In genomic region chr14:104602933-104603325, GRCh38 we compare ENCODE assay signal across 26 cellular contexts. TPM values are rescaled to one million over a fixed set of nuclear protein-coding genes. Genes with fewer than 3 reads are reported as not detected.
A peak's percentile ranks its signal among the peaks of the same experiment; 100 is the strongest.
DNase-seq lines count a peak whose midpoint lies in the region; ATAC-seq and TF ChIP-seq lines count a peak whose summit lies in the region.
"Had no signal": no experiment of that assay in that cellular context is flagged by ENCODE, and none has a peak within 500 bp of the region (broad histone marks: within the 10 kb centered on the region; RNA-seq: fewer than 3 reads in every experiment).

No MANE protein-coding gene starts in this region.

- no peak overlapping the region for H3K4me3 Mint-ChIP-seq in activated T-cell treated with anti-CD3 and anti-CD28 coated beads, Interleukin-2, amount 50 U/mL, for 4 hours
- H3K4me3 Mint-ChIP-seq in neural progenitor cell: no peak overlapping the region
- H3K4me3 Mint-ChIP-seq: CD4-positive, alpha-beta T cell had no signal

- in situ Hi-C loops in HAP-1 (cut with MboI; ENCODE audit: low sequenced_read_pairs): no loop called here

- no peaks in the 10 kb centered on the region for H3F3A ChIP-seq in neural progenitor cell (ENCODE audit: low read depth)

- H4K20me1 ChIP-seq in neural progenitor cell (ENCODE audit: low read depth): peaks cover 24% of the 10 kb centered on the region

- H3K27ac Mint-ChIP-seq in neural progenitor cell: no peak overlapping the region
- H3K27ac Mint-ChIP-seq: CD4-positive, alpha-beta T cell had no signal

- H3K27ac ChIP-seq in VCaP (peak overlapping the region; percentile 87; the same call in 1 of the 2 replicates), dorsolateral prefrontal cortex (peak overlapping the region in 1 of 59 donors; percentile 38), spleen (no peak overlapping the region), neural progenitor cell (no peak overlapping the region)
- H3K27ac ChIP-seq: GM23248, RWPE1 had no signal

- H3K4me3 ChIP-seq in dorsolateral prefrontal cortex (peak overlapping the region in 51 of 59 donors; percentile 5 to 77 (median 65)), spleen (no peak overlapping the region), neural progenitor cell (no peak overlapping the region), HAP-1 (no peak overlapping the region)
- H3K4me3 ChIP-seq: GM12878, GM23248 had no signal

- H2AFZ ChIP-seq in neural progenitor cell (replicated peaks): no peak overlapping the region
- H2AFZ ChIP-seq: GM23248 had no signal

- intact Hi-C loops in dorsolateral prefrontal cortex (cut with DNase I): no loop called here
- intact Hi-C loops in spleen (cut with DNase I; ENCODE audit: low total_unique reads): no loop called here

- H3K27me3 Mint-ChIP-seq in activated T-cell treated with anti-CD3 and anti-CD28 coated beads, Interleukin-2, amount 50 U/mL, for 4 hours (ENCODE audit: low read depth): peaks cover 59% of the 10 kb centered on the region
- peaks cover 39% of the 10 kb centered on the region for H3K27me3 Mint-ChIP-seq in neural progenitor cell (ENCODE audit: insufficient read depth, low read depth)

- H3K36me3 Mint-ChIP-seq in activated T-cell treated with anti-CD3 and anti-CD28 coated beads, Interleukin-2, amount 50 U/mL, for 4 hours (ENCODE audit: insufficient read depth): no peaks in the 10 kb centered on the region
- no peaks in the 10 kb centered on the region for H3K36me3 Mint-ChIP-seq in neural progenitor cell

- ATAC-seq in activated T-cell treated with anti-CD3 and anti-CD28 coated beads, Interleukin-2, amount 50 U/mL, for 4 hours: no peak
- ATAC-seq: GM12878 had no signal

- TF ChIP-seq CTCF in VCaP (conservative IDR thresholded peaks at IDR 0.05): no peak
- TF ChIP-seq CTCF in dorsolateral prefrontal cortex (IDR thresholded peaks at IDR 0.05 in 54 of 56, conservative IDR thresholded peaks at IDR 0.05 in 2 of 56; ENCODE audit: low read depth in 1 of 56, partially characterized antibody in 56 of 56): no peak
- no peak for TF ChIP-seq CTCF in spleen (IDR thresholded peaks at IDR 0.05 in 8 of 11, conservative IDR thresholded peaks at IDR 0.05 in 3 of 11)
- no peak for TF ChIP-seq CTCF in neural progenitor cell (IDR thresholded peaks at IDR 0.05)

- H3K9me3 ChIP-seq in spleen (no peaks in the 10 kb centered on the region), neural progenitor cell (ENCODE audit: low read depth) (no peaks in the 10 kb centered on the region), HAP-1 (no peaks in the 10 kb centered on the region)

- no peak overlapping the region for H3K9ac ChIP-seq in neural progenitor cell
- H3K9ac ChIP-seq: GM23248 had no signal

- TF ChIP-seq POLR2A in spleen (IDR thresholded peaks at IDR 0.05): no peak

- H3K4me1 Mint-ChIP-seq in activated T-cell treated with anti-CD3 and anti-CD28 coated beads, Interleukin-2, amount 50 U/mL, for 4 hours (ENCODE audit: low read depth): peaks cover 3% of the 10 kb centered on the region
- H3K4me1 Mint-ChIP-seq in neural progenitor cell: peaks cover 24% of the 10 kb centered on the region

- peak; percentile 1 for DNase-seq in activated T-cell treated with anti-CD3 and anti-CD28 coated beads, Interleukin-2, amount 50 U/mL, for 4 hours
- DNase-seq in activated T-cell treated with anti-CD3 and anti-CD28 coated beads, Interleukin-2, amount 50 U/mL, for 1 hour: no peak
- DNase-seq in dorsolateral prefrontal cortex: peak in 2 of 10 donors; percentile 25 to 29
- DNase-seq in spleen: peak; percentile 44
- no peak for DNase-seq in neural progenitor cell (ENCODE audit: low spot score)
- DNase-seq in kidney tubule cell (ENCODE audit: low spot score): no peak
- no peak for DNase-seq in HAP-1 (ENCODE audit: low spot score in 2 of 2)
- DNase-seq: DND-41; GM23248; HCEC 1CT; KBM-7; NCI-H1092 treated with DMSO at 0.1 percent for 48 hours; NCI-H146; NCI-H2029 treated with DMSO at 0.1 percent for 48 hours; NCI-H226; NCI-H524; NCI-H774; NK-92 treated with Interleukin-12 subunit alpha and Interleukin-12 subunit beta, amount 100 ng/mL, for 24 hours; SIG-M5 had no signal

- no peaks in the 10 kb centered on the region for H3K79me2 ChIP-seq in neural progenitor cell (ENCODE audit: low read depth)

- no peaks in the 10 kb centered on the region for H3K36me3 ChIP-seq in spleen
- H3K36me3 ChIP-seq in neural progenitor cell: no peaks in the 10 kb centered on the region
- H3K36me3 ChIP-seq in HAP-1 (replicated peaks): no peaks in the 10 kb centered on the region

- 73 to 86% (median 84%) methylated on average over 7 of the region's 7 CpGs for WGBS in spleen, 5 donors

- H3K4me1 ChIP-seq in spleen (peaks cover 0 to 8% (median 4%) of the 10 kb centered on the region in 6 donors), neural progenitor cell (peaks cover 22% of the 10 kb centered on the region), HAP-1 (peaks cover 17% of the 10 kb centered on the region)

- no peak overlapping the region for H3K4me2 ChIP-seq in neural progenitor cell

- no peaks in the 10 kb centered on the region for H3K9me3 Mint-ChIP-seq in activated T-cell treated with anti-CD3 and anti-CD28 coated beads, Interleukin-2, amount 50 U/mL, for 4 hours
- no peaks in the 10 kb centered on the region for H3K9me3 Mint-ChIP-seq in neural progenitor cell
- H3K9me3 Mint-ChIP-seq: CD4-positive, alpha-beta T cell had no signal

- peaks cover 0 to 27% (median 0%) of the 10 kb centered on the region in 45 donors for H3K27me3 ChIP-seq in dorsolateral prefrontal cortex
- peaks cover 0 to 99% (median 40%) of the 10 kb centered on the region in 7 donors for H3K27me3 ChIP-seq in spleen (replicated peaks in 1 of 7)
- H3K27me3 ChIP-seq in neural progenitor cell: peaks cover 43% of the 10 kb centered on the region
- H3K27me3 ChIP-seq in HAP-1 (ENCODE audit: low read depth): peaks cover 2% of the 10 kb centered on the region; the same call in 1 of the 2 replicates

RNA-seq across cellular contexts. Expression of gene TMEM179, which starts 1.6 kb away (rescaled TPM):
- not detected for total RNA-seq in activated T-cell treated with anti-CD3 and anti-CD28 coated beads, Interleukin-2, amount 50 U/mL, for 4 hours
- total RNA-seq in dorsolateral prefrontal cortex: 100 to 1,000 TPM in 32 of 120 experiments, 10 to 100 TPM in 88; 45.0 to 133 (median 88.7) TPM
- total RNA-seq in spleen: not detected
- under 1 TPM in 1 of 3 donors, not detected in 2; 0.08 TPM for polyA plus RNA-seq in spleen
- 0.77 and 12.1 TPM in 2 replicates for total RNA-seq in neural progenitor cell (ENCODE audit: low replicate concordance)
- total RNA-seq: CD4-positive, alpha-beta T cell; GM12878; GM23248 had no signal
- polyA plus RNA-seq: GM12878, GM23248 had no signal

RNA-seq across cellular contexts. Expression of gene C14orf180, which starts 23.4 kb away (rescaled TPM):
- total RNA-seq in activated T-cell treated with anti-CD3 and anti-CD28 coated beads, Interleukin-2, amount 50 U/mL, for 4 hours: not detected
- total RNA-seq in dorsolateral prefrontal cortex: under 1 TPM in 4 of 120 experiments, not detected in 116; 0.24 to 0.41 (median 0.36) TPM
- total RNA-seq in spleen: under 1 TPM in 2 of 7 donors, not detected in 5; 0.17 to 0.28 TPM
- polyA plus RNA-seq in spleen: under 1 TPM; 0.20 to 0.70 (median 0.28) TPM
- total RNA-seq in neural progenitor cell (ENCODE audit: low replicate concordance): not detected in 2 replicates
- total RNA-seq: A673; CD4-positive, alpha-beta T cell; GM12878; GM23248; HT1080 had no signal
- polyA plus RNA-seq: BJ, GM12878, GM23248 had no signal

Comparison
In these comparisons a context has a peak if more than half of its experiments do, and no peak if none do; other contexts are left out.
1. DNase-seq: peak in activated T-cell treated with anti-CD3 and anti-CD28 coated beads, Interleukin-2, amount 50 U/mL, for 4 hours (single experiment) and spleen (single experiment); none in activated T-cell treated with anti-CD3 and anti-CD28 coated beads, Interleukin-2, amount 50 U/mL, for 1 hour (single experiment), neural progenitor cell (single experiment), kidney tubule cell (single experiment) and HAP-1 (0 of 2).
2. H3K4me3 ChIP-seq: peak in dorsolateral prefrontal cortex (51 of 59); none in spleen (0 of 8), neural progenitor cell (single experiment) and HAP-1 (single experiment).